In the genomic region with DNA sequence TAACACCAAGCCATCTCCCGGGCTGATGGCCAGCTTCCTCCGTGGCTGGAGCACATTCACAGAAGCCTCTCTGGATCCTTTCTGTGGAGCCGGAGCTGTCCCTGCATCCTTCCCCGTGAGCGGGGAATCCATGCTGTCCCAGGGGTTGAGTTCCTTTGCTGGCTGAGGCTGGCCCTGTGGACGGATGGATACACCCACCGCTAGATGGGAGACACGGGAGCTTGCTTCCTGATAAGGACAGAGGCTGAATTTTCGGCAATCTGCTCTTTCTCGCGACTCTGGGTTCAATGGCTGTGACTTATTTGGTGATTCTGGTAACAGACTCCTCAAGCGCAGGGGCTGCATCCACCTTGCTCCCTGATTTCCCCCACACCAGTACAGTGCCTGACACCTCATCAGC, we compare ENCODE assay signal across 1 cellular context.
TF ChIP-seq lines count a peak whose summit lies in the region.

No MANE protein-coding gene starts in this region.

TF ChIP-seq in H1, 55 proteins besides CTCF, POLR2A, EP300 and RAD21 (continued from another document):
- TF ChIP-seq, protein P1, sequence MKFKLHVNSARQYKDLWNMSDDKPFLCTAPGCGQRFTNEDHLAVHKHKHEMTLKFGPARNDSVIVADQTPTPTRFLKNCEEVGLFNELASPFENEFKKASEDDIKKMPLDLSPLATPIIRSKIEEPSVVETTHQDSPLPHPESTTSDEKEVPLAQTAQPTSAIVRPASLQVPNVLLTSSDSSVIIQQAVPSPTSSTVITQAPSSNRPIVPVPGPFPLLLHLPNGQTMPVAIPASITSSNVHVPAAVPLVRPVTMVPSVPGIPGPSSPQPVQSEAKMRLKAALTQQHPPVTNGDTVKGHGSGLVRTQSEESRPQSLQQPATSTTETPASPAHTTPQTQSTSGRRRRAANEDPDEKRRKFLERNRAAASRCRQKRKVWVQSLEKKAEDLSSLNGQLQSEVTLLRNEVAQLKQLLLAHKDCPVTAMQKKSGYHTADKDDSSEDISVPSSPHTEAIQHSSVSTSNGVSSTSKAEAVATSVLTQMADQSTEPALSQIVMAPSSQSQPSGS (IDR thresholded peaks at IDR 0.05; ENCODE audit: low read length), result no peak
- TF ChIP-seq, protein P2, sequence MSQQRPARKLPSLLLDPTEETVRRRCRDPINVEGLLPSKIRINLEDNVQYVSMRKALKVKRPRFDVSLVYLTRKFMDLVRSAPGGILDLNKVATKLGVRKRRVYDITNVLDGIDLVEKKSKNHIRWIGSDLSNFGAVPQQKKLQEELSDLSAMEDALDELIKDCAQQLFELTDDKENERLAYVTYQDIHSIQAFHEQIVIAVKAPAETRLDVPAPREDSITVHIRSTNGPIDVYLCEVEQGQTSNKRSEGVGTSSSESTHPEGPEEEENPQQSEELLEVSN (IDR thresholded peaks at IDR 0.05), result no peak
- TF ChIP-seq CHD1 (IDR thresholded peaks at IDR 0.05; ENCODE audit: low read depth, low read length) (no peak), SIRT6 (IDR thresholded peaks at IDR 0.05; ENCODE audit: low read length) (no peak), NANOG (IDR thresholded peaks at IDR 0.05; ENCODE audit: insufficient read depth, low read depth, low read length, poor library complexity, severe bottlenecking) (no peak), POLR2AphosphoS5 (IDR thresholded peaks at IDR 0.05; ENCODE audit: low read depth, low read length) (no peak), FOSL1 (IDR thresholded peaks at IDR 0.05; ENCODE audit: insufficient read depth, low read depth, low read length) (no peak), SIX5 (IDR thresholded peaks at IDR 0.05; ENCODE audit: low read depth, low read length) (no peak)
TF ChIP-seq in H1: peak in this region for 0.
